1 cellular context compared by ENCODE assay signal in the genomic region with DNA sequence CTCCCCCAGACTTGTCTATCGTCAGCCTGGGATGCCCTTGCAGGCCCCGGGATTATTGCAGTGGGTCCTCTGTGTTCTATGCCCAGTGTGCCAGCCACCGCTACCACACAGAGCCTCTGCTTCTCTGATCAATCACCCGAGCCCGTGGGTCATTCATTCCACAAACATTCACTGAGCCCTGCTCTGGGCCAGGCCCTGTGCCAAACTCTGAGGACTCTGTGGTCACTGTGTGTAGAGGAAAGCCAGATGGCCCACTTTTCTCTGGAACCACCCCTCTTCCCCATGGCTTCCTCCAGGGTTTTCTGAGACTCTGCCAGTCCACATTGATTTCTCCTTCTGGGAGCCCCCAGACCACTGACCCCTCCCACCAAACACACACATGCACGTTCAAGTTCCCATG.
TF ChIP-seq lines count a peak whose summit lies in the region.

No MANE protein-coding gene starts in this region.

TF ChIP-seq in GM23338, 12 proteins besides CTCF, POLR2A, EP300 and RAD21 (continued from another document):
- TF ChIP-seq ZNF462 (CRISPR knock-in tag; IDR thresholded peaks at IDR 0.05), result no peak
- no peak for TF ChIP-seq EZH2 (IDR thresholded peaks at IDR 0.05; ENCODE audit: low read depth, unreplicated experiment)
- TF ChIP-seq CREB1 (CRISPR knock-in tag; IDR thresholded peaks at IDR 0.05; ENCODE audit: low read depth), result no peak
- TF ChIP-seq NANOG (IDR thresholded peaks at IDR 0.05; ENCODE audit: borderline replicate concordance), result no peak
- TF ChIP-seq POLR2AphosphoS5 (IDR thresholded peaks at IDR 0.05; ENCODE audit: low read depth), result no peak
- no peak for TF ChIP-seq STAT1 (IDR thresholded peaks at IDR 0.05; ENCODE audit: unreplicated experiment)
- no peak for TF ChIP-seq ZNF331 (CRISPR knock-in tag; IDR thresholded peaks at IDR 0.05; ENCODE audit: low read depth)
- no peak for TF ChIP-seq EZH2phosphoT487 (IDR thresholded peaks at IDR 0.05; ENCODE audit: unreplicated experiment)
- TF ChIP-seq ZNF114 (CRISPR knock-in tag; IDR thresholded peaks at IDR 0.05), result no peak
- no peak for TF ChIP-seq JUNB (IDR thresholded peaks at IDR 0.05; ENCODE audit: unreplicated experiment)
